In genomic region chr10:34520084-34520483, GRCh38 we compare ENCODE assay signal across 18 cellular contexts.
A peak's percentile ranks its signal among the peaks of the same experiment; 100 is the strongest.
DNase-seq lines count a peak whose midpoint lies in the region; ATAC-seq and TF ChIP-seq lines count a peak whose summit lies in the region.
"Had no signal": no experiment of that assay in that cellular context is flagged by ENCODE, and none has a peak within 500 bp of the region (broad histone marks: within the 10 kb centered on the region; RNA-seq: fewer than 3 reads in every experiment).

No MANE protein-coding gene starts in this region.

- H3K9me3 Mint-ChIP-seq in type B pancreatic cell: peaks cover 4% of the 10 kb centered on the region
- H3K9me3 Mint-ChIP-seq: stimulated activated naive CD8-positive, alpha-beta T cell treated with anti-CD3 and anti-CD28 coated beads, Interleukin-15, Interleukin-2, amounts not matched to agents 100 ng/mL and 50 ng/mL, for 24 hours had no signal

- H3K4me3 Mint-ChIP-seq in type B pancreatic cell: peak overlapping the region; percentile 71
- H3K4me3 Mint-ChIP-seq: activated CD4-positive, alpha-beta T cell treated with anti-CD3 and anti-CD28 coated beads for 36 hours; CD4-positive, CD25-positive, alpha-beta regulatory T cell; stimulated activated naive CD8-positive, alpha-beta T cell treated with anti-CD3 and anti-CD28 coated beads, Interleukin-15, Interleukin-2, amounts not matched to agents 100 ng/mL and 50 ng/mL, for 24 hours had no signal

- DNase-seq in SIG-M5 treated with dmso at 0.1 percent for 504 hours (lab: John Stamatoyannopoulos, UW; ENCODE audit: unreplicated experiment) (peak; percentile 20), SIG-M5 (lab: John Stamatoyannopoulos, UW) (no peak), SHP77 (lab: John Stamatoyannopoulos, UW) (peak; percentile 79 to 82), foreskin keratinocyte (peak; percentile 95 to 98), type B pancreatic cell (ENCODE audit: extremely low spot score, unreplicated experiment) (no peak), GOT3 (lab: John Stamatoyannopoulos, UW) (no peak)
- no peak for DNase-seq in effector CD4-positive, alpha-beta T cell
- DNase-seq: activated CD4-positive, alpha-beta T cell treated with anti-CD3 and anti-CD28 coated beads for 36 hours; activated CD8-positive, alpha-beta memory T cell treated with anti-CD3 and anti-CD28 coated beads, Interleukin-2, amount 50 U/mL, for 4 hours; CD4-positive, CD25-positive, alpha-beta regulatory T cell; mesendoderm; NCI-H187; RPMI8226; T-helper 2 cell had no signal

- H3K4me1 Mint-ChIP-seq in type B pancreatic cell (ENCODE audit: unreplicated experiment): peaks cover 29% of the 10 kb centered on the region
- H3K4me1 Mint-ChIP-seq: activated CD4-positive, alpha-beta T cell treated with anti-CD3 and anti-CD28 coated beads for 36 hours; CD4-positive, CD25-positive, alpha-beta regulatory T cell had no signal

- H3K4me1 ChIP-seq in foreskin keratinocyte: peaks cover 32% of the 10 kb centered on the region

- H3K27ac ChIP-seq in foreskin keratinocyte: peak overlapping the region; percentile 94
- H3K27ac ChIP-seq: HL-60 had no signal

- H3K36me3 Mint-ChIP-seq in type B pancreatic cell: peaks cover 20% of the 10 kb centered on the region
- H3K36me3 Mint-ChIP-seq: CD4-positive, CD25-positive, alpha-beta regulatory T cell had no signal

- no peaks in the 10 kb centered on the region for H3K27me3 Mint-ChIP-seq in type B pancreatic cell

- peak overlapping the region; percentile 97 for H3K27ac Mint-ChIP-seq in type B pancreatic cell
- H3K27ac Mint-ChIP-seq: activated CD4-positive, alpha-beta T cell treated with anti-CD3 and anti-CD28 coated beads for 36 hours; CD4-positive, CD25-positive, alpha-beta regulatory T cell; stimulated activated naive CD8-positive, alpha-beta T cell treated with anti-CD3 and anti-CD28 coated beads, Interleukin-15, Interleukin-2, amounts not matched to agents 100 ng/mL and 50 ng/mL, for 24 hours had no signal

- ATAC-seq in foreskin keratinocyte (peak; percentile 92), GM21447 (IDR thresholded peaks at IDR 0.05; ENCODE audit: unreplicated experiment) (no peak)
- ATAC-seq: A549; activated CD4-positive, alpha-beta T cell treated with anti-CD3 and anti-CD28 coated beads for 36 hours had no signal

- H3K27me3 ChIP-seq in foreskin keratinocyte: no peaks in the 10 kb centered on the region

- TF ChIP-seq CTCF in foreskin keratinocyte (conservative IDR thresholded peaks at IDR 0.05) (no peak), type B pancreatic cell (conservative IDR thresholded peaks at IDR 0.05) (no peak)

Comparison
In these comparisons a context has a peak if more than half of its experiments do, and no peak if none do; other contexts are left out.
1. DNase-seq: peak in SIG-M5 treated with dmso at 0.1 percent for 504 hours (single experiment), SHP77 (2 of 2) and foreskin keratinocyte (2 of 2); none in SIG-M5 (single experiment), type B pancreatic cell (single experiment), effector CD4-positive, alpha-beta T cell (single experiment) and GOT3 (single experiment).